8 cellular contexts compared by ENCODE assay signal in the genomic region with DNA sequence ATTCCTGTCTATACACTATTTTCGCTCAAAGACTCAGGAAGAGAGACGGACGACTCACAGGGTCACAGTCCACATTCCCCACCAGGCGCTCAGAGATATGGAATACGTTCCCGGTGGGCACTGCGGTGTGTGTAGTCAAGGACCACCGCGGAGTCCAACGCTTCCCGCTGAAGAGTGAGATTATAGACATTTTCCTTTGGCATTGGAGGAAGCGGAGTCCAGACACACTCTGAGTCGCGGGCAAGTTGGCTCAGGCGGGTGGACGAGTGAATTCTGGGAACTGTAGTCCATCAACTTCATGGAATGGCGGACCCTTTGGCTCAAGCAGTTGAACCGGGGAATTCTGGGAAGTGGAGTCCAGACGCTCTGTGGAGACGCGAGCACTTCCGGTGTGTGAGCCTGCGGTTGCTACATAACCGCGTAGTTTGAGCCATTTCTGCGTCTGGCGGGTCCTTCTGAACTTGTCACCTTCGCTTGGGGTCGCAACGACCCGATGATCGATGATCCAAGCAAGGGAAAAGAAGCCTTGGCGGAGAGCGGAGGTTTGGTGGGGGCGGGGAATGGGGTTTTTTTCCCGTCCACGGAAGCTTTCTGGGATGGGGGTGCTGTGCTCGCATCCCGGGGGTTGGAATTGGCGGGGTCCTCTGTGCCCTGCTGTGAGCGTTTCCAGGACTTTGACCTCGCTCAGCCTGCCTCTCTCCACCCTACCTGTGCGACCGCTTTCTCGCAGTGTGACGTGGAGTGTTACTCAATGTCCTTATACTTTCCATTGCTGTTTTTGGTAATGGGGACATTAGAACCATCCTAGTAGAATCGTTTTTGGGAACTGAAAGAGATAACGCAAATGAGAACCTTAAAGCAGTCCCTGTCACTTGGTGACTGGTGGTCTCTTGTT. TPM values are rescaled to one million over a fixed set of nuclear protein-coding genes. Genes with fewer than 3 reads are reported as not detected.
DNase-seq lines count a peak whose midpoint lies in the region; ATAC-seq and TF ChIP-seq lines count a peak whose summit lies in the region.

A gene (plus strand): TSS at position 392 of the 895 bp plus-strand sequence. CDS start 4,122 bp downstream, outside the sequence.

- under 1% methylated on average over 48 of the region's 48 CpGs for WGBS in right cardiac atrium

- peaks cover 0 to 9% of the 10 kb centered on the region in 2 donors for H3K4me1 ChIP-seq in ascending aorta
- H3K4me1 ChIP-seq in right cardiac atrium (ENCODE audit: control insufficient read depth, insufficient read depth, low read length) = peaks cover 3% of the 10 kb centered on the region
- H3K4me1 ChIP-seq in vagina = peaks cover 19% of the 10 kb centered on the region

- peak within 1 kb of the TSS; percentile 53 to 69 for H3K27ac ChIP-seq in ascending aorta
- H3K27ac ChIP-seq in right cardiac atrium (ENCODE audit: low read length) = peak within 1 kb of the TSS; percentile 79
- peak within 1 kb of the TSS; percentile 56 for H3K27ac ChIP-seq in vagina

- intact Hi-C loops in ascending aorta (cut with DNase I) = loop anchor here (1.0 to 5.0 kb wide), 10 partner anchors 19 to 210 kb away; a partner anchor contains a TSS
- intact Hi-C loops in right cardiac atrium (cut with DNase I) = no loop called here
- intact Hi-C loops in vagina (cut with DNase I) = no loop called here

- H3K9me3 ChIP-seq in ascending aorta (peaks cover 13 to 35% of the 10 kb centered on the region in 2 donors), right cardiac atrium (ENCODE audit: control insufficient read depth, low read length) (no peaks in the 10 kb centered on the region), vagina (peaks cover 3% of the 10 kb centered on the region)

- peak; percentile 95 for DNase-seq in NCI-H146 treated with DMSO at 0.1 percent for 48 hours (lab: John Stamatoyannopoulos, UW; ENCODE audit: unreplicated experiment)
- peak; percentile 40 to 99 (median 72) for DNase-seq in T-helper 2 cell
- peak; percentile 76 to 97 for DNase-seq in ascending aorta (ENCODE audit: low spot score in 2 of 2)
- DNase-seq in right cardiac atrium = peak; percentile 92 to 95 (median 92)
- peak; percentile 87 for DNase-seq in pulmonary artery endothelial cell (ENCODE audit: low read depth, low spot score)
- peak in 1 of 2 donors; percentile 92 for DNase-seq in vagina (ENCODE audit: extremely low spot score in 2 of 2)

- ATAC-seq in GM18498 (IDR thresholded peaks at IDR 0.05; ENCODE audit: unreplicated experiment) (peak; percentile 90), HG02884 (IDR thresholded peaks at IDR 0.05; ENCODE audit: unreplicated experiment) (peak; percentile 88), right cardiac atrium (peak; percentile 100)

- TF ChIP-seq CTCF in ascending aorta (IDR thresholded peaks at IDR 0.05) (no peak), vagina (IDR thresholded peaks at IDR 0.05) (no peak)

- peak within 1 kb of the TSS; percentile 78 to 80 for H3K4me3 ChIP-seq in ascending aorta
- peak within 1 kb of the TSS; percentile 98 for H3K4me3 ChIP-seq in right cardiac atrium (ENCODE audit: low read length)
- H3K4me3 ChIP-seq in vagina = peak within 1 kb of the TSS; percentile 74 to 84

- no peaks in the 10 kb centered on the region for H3K27me3 ChIP-seq in ascending aorta
- H3K27me3 ChIP-seq in right cardiac atrium (ENCODE audit: control insufficient read depth, insufficient read depth) = no peaks in the 10 kb centered on the region
- no peaks in the 10 kb centered on the region for H3K27me3 ChIP-seq in vagina

- TF ChIP-seq POLR2A in vagina (IDR thresholded peaks at IDR 0.05) = no peak

- H3K36me3 ChIP-seq in ascending aorta (peaks cover 13 to 19% of the 10 kb centered on the region in 2 donors), vagina (peaks cover 7 to 20% of the 10 kb centered on the region in 2 donors)

RNA-seq across cellular contexts. Expression of the gene that starts here (rescaled TPM):
- total RNA-seq in ascending aorta = 0.32 TPM
- 1 to 10 TPM; 3.4 to 4.2 (median 3.7) TPM for total RNA-seq in right cardiac atrium
- 1.9 TPM for polyA plus RNA-seq in right cardiac atrium
- 2.4 and 4.3 TPM in 2 replicates for total RNA-seq in pulmonary artery endothelial cell
- 2.0 TPM for total RNA-seq in vagina

Comparison
In these comparisons a context has a peak if more than half of its experiments do, and no peak if none do; other contexts are left out.
1. Peak in DNase-seq, H3K4me3 ChIP-seq and H3K27ac ChIP-seq in ascending aorta; RNA of the gene not detected or under 1 TPM.